ENCODE assay signal across 17 cellular contexts in genomic region chr5:176912115-176912514, GRCh38. TPM values are rescaled to one million over a fixed set of nuclear protein-coding genes. Genes with fewer than 3 reads are reported as not detected.
DNase-seq lines count a peak whose midpoint lies in the region; ATAC-seq and TF ChIP-seq lines count a peak whose summit lies in the region.
"Had no signal": no experiment of that assay in that cellular context is flagged by ENCODE, and none has a peak within 500 bp of the region (broad histone marks: within the 10 kb centered on the region; RNA-seq: fewer than 3 reads in every experiment).

No MANE protein-coding gene starts in this region.

- peak; percentile 3 for ATAC-seq in stimulated activated naive CD8-positive, alpha-beta T cell treated with anti-CD3 and anti-CD28 coated beads, Interleukin-15, Interleukin-2, amounts not matched to agents 100 U/mL and 50 U/mL, for 24 hours
- ATAC-seq in stimulated activated naive CD8-positive, alpha-beta T cell treated with anti-CD3 and anti-CD28 coated beads, Interleukin-15, amount 100 ng/mL, for 72 hours, result no peak
- ATAC-seq in GM21360 (IDR thresholded peaks at IDR 0.05; ENCODE audit: unreplicated experiment), result no peak
- ATAC-seq: CD8-positive, alpha-beta T cell; HCT116 had no signal

- peaks cover 18% of the 10 kb centered on the region for H3K79me1 ChIP-seq in mesenchymal stem cell (replicated peaks; ENCODE audit: low read length, poor library complexity, severe bottlenecking)

- no peaks in the 10 kb centered on the region for H3K27me3 Mint-ChIP-seq in activated T-cell treated with anti-CD3 and anti-CD28 coated beads, Interleukin-2, amount 50 U/mL, for 24 hours
- no peaks in the 10 kb centered on the region for H3K27me3 Mint-ChIP-seq in stimulated activated naive CD8-positive, alpha-beta T cell treated with anti-CD3 and anti-CD28 coated beads, Interleukin-15, amount 100 ng/mL, for 72 hours
- no peaks in the 10 kb centered on the region for H3K27me3 Mint-ChIP-seq in HFFc6 (ENCODE audit: insufficient read depth)
- H3K27me3 Mint-ChIP-seq: B cell had no signal

- H3K23ac ChIP-seq in mesenchymal stem cell (ENCODE audit: low read length in 2 of 2), result no peak overlapping the region

- H4K91ac ChIP-seq in mesenchymal stem cell (ENCODE audit: low read length), result no peak overlapping the region

- H3K27ac ChIP-seq in mesenchymal stem cell (ENCODE audit: low read length, poor library complexity, severe bottlenecking), result no peak overlapping the region
- H3K27ac ChIP-seq: BLaER1 treated with 17β-estradiol and CSF1 and Interleukin-3, amounts not matched to agents 10 nM and 100 nM had no signal

- no peak overlapping the region for H2AFZ ChIP-seq in mesenchymal stem cell (ENCODE audit: low read depth, low read length)

- no peaks in the 10 kb centered on the region for H3K9me3 ChIP-seq in mesenchymal stem cell (ENCODE audit: control insufficient read depth, low read length)
- H3K9me3 ChIP-seq: BLaER1 treated with 17β-estradiol and CSF1 and Interleukin-3, amounts not matched to agents 10 nM and 100 nM had no signal

- H3K27ac Mint-ChIP-seq in activated T-cell treated with anti-CD3 and anti-CD28 coated beads, Interleukin-2, amount 50 U/mL, for 24 hours, result peak overlapping the region; percentile 50
- no peak overlapping the region for H3K27ac Mint-ChIP-seq in stimulated activated naive CD8-positive, alpha-beta T cell treated with anti-CD3 and anti-CD28 coated beads, Interleukin-15, amount 100 ng/mL, for 72 hours
- H3K27ac Mint-ChIP-seq in HFFc6, result no peak overlapping the region
- H3K27ac Mint-ChIP-seq: B cell had no signal

- H3K4me1 ChIP-seq in mesenchymal stem cell (ENCODE audit: control insufficient read depth, insufficient read depth, low read depth, low read length), result no peaks in the 10 kb centered on the region

- no peak overlapping the region for H3K9ac ChIP-seq in mesenchymal stem cell (ENCODE audit: low read length)
- H3K9ac ChIP-seq: BLaER1 treated with 17β-estradiol and CSF1 and Interleukin-3, amounts not matched to agents 10 nM and 100 nM had no signal

- H3K36me3 ChIP-seq in mesenchymal stem cell (ENCODE audit: control insufficient read depth in 1 of 2, insufficient read depth in 2 of 2, low read depth in 1 of 2, low read length in 2 of 2), result peaks cover 1 to 63% of the 10 kb centered on the region in 2 experiments

- no peaks in the 10 kb centered on the region for H3K27me3 ChIP-seq in mesenchymal stem cell (ENCODE audit: control insufficient read depth in 1 of 2, insufficient read depth in 1 of 2, low read length in 2 of 2)
- H3K27me3 ChIP-seq: BLaER1 treated with 17β-estradiol and CSF1 and Interleukin-3, amounts not matched to agents 10 nM and 100 nM had no signal

- no peak overlapping the region for H3K4me2 ChIP-seq in mesenchymal stem cell (ENCODE audit: low read length, poor library complexity, severe bottlenecking)
- H3K4me2 ChIP-seq: BLaER1 treated with 17β-estradiol and CSF1 and Interleukin-3, amounts not matched to agents 10 nM and 100 nM had no signal

- H3K4me3 Mint-ChIP-seq in activated T-cell treated with anti-CD3 and anti-CD28 coated beads, Interleukin-2, amount 50 U/mL, for 24 hours, result no peak overlapping the region
- H3K4me3 Mint-ChIP-seq in stimulated activated naive CD8-positive, alpha-beta T cell treated with anti-CD3 and anti-CD28 coated beads, Interleukin-15, amount 100 ng/mL, for 72 hours, result no peak overlapping the region
- no peak overlapping the region for H3K4me3 Mint-ChIP-seq in HFFc6
- H3K4me3 Mint-ChIP-seq: B cell; CD8-positive, alpha-beta T cell had no signal

- H3K4me3 ChIP-seq in mesenchymal stem cell (ENCODE audit: insufficient read depth in 1 of 2, low read depth in 1 of 2, low read length in 2 of 2), result no peak overlapping the region
- H3K4me3 ChIP-seq: BLaER1 treated with 17β-estradiol and CSF1 and Interleukin-3, amounts not matched to agents 10 nM and 100 nM had no signal

- no peak overlapping the region for H2BK12ac ChIP-seq in mesenchymal stem cell (ENCODE audit: low read length in 2 of 2)

- no peak overlapping the region for H2BK15ac ChIP-seq in mesenchymal stem cell (ENCODE audit: low read depth, poor library complexity, severe bottlenecking)

- 40% methylated on average over 1 of the region's 2 CpGs for WGBS in mesenchymal stem cell

- H3K18ac ChIP-seq in mesenchymal stem cell (ENCODE audit: low read depth in 1 of 2, low read length in 2 of 2), result no peak overlapping the region

- H3K14ac ChIP-seq in mesenchymal stem cell (ENCODE audit: low read length in 2 of 2), result no peak overlapping the region

- no peak overlapping the region for H3K4ac ChIP-seq in mesenchymal stem cell (ENCODE audit: low read depth in 1 of 2, low read length in 2 of 2)

- no peak for DNase-seq in activated T-cell treated with anti-CD3 and anti-CD28 coated beads, Interleukin-2, amount 50 U/mL, for 24 hours
- DNase-seq in activated T-cell treated with anti-CD3 and anti-CD28 coated beads, Interleukin-2, amount 50 U/mL, for 48 hours, result no peak
- DNase-seq in stimulated activated naive CD8-positive, alpha-beta T cell treated with anti-CD3 and anti-CD28 coated beads, Interleukin-15, Interleukin-2, amounts not matched to agents 100 U/mL and 50 U/mL, for 24 hours, result no peak
- DNase-seq in stimulated activated naive CD8-positive, alpha-beta T cell treated with anti-CD3 and anti-CD28 coated beads, Interleukin-15, amount 100 ng/mL, for 72 hours, result no peak
- peak; percentile 59 for DNase-seq in mesenchymal stem cell
- DNase-seq in HFFc6, result no peak
- DNase-seq: 8988T; Calu3; CD8-positive, alpha-beta T cell; DMS79 treated with DMSO at 0.1 percent for 48 hours; GF-D8; GOT3; H7 had no signal

- H2BK5ac ChIP-seq in mesenchymal stem cell (ENCODE audit: low read depth, low read length, poor library complexity, severe bottlenecking), result no peak overlapping the region

- H3K36me3 Mint-ChIP-seq in activated T-cell treated with anti-CD3 and anti-CD28 coated beads, Interleukin-2, amount 50 U/mL, for 24 hours (ENCODE audit: low read depth), result peaks cover 86% of the 10 kb centered on the region
- H3K36me3 Mint-ChIP-seq in HFFc6 (ENCODE audit: low read depth), result peaks cover 13% of the 10 kb centered on the region

- no peak overlapping the region for H4K8ac ChIP-seq in mesenchymal stem cell (ENCODE audit: low read length)

- TF ChIP-seq CTCF in HFFc6 (IDR thresholded peaks at IDR 0.05), result no peak

- no peaks in the 10 kb centered on the region for H3K9me3 Mint-ChIP-seq in activated T-cell treated with anti-CD3 and anti-CD28 coated beads, Interleukin-2, amount 50 U/mL, for 24 hours
- H3K9me3 Mint-ChIP-seq in stimulated activated naive CD8-positive, alpha-beta T cell treated with anti-CD3 and anti-CD28 coated beads, Interleukin-15, amount 100 ng/mL, for 72 hours, result no peaks in the 10 kb centered on the region
- H3K9me3 Mint-ChIP-seq in HFFc6, result no peaks in the 10 kb centered on the region
- H3K9me3 Mint-ChIP-seq: CD8-positive, alpha-beta T cell had no signal

- no peak overlapping the region for H2AK5ac ChIP-seq in mesenchymal stem cell (ENCODE audit: low read length, severe bottlenecking)

- H2BK120ac ChIP-seq in mesenchymal stem cell (ENCODE audit: low read depth, low read length), result no peak overlapping the region

- peaks cover 34% of the 10 kb centered on the region for H3K4me1 Mint-ChIP-seq in activated T-cell treated with anti-CD3 and anti-CD28 coated beads, Interleukin-2, amount 50 U/mL, for 24 hours (ENCODE audit: low read depth)
- H3K4me1 Mint-ChIP-seq in stimulated activated naive CD8-positive, alpha-beta T cell treated with anti-CD3 and anti-CD28 coated beads, Interleukin-15, amount 100 ng/mL, for 72 hours, result peaks cover 22% of the 10 kb centered on the region
- H3K4me1 Mint-ChIP-seq in HFFc6 (ENCODE audit: low read depth), result no peaks in the 10 kb centered on the region
- H3K4me1 Mint-ChIP-seq: B cell had no signal

RNA-seq across cellular contexts. Expression of gene HK3, which starts 13.0 kb away (rescaled TPM):
- polyA plus RNA-seq in mesenchymal stem cell (2013, experiment 1 of 2), result not detected
- not detected for polyA plus RNA-seq in mesenchymal stem cell (2013, experiment 2 of 2)
- not detected for total RNA-seq in HFFc6 (2021; fragmentation: NEBNext Ultra II Directional; extraction: Animal tissue kit (Norgen Biotek cat#: 25700))
- total RNA-seq: CD8-positive, alpha-beta T cell; H7 had no signal
